In the genomic region with DNA sequence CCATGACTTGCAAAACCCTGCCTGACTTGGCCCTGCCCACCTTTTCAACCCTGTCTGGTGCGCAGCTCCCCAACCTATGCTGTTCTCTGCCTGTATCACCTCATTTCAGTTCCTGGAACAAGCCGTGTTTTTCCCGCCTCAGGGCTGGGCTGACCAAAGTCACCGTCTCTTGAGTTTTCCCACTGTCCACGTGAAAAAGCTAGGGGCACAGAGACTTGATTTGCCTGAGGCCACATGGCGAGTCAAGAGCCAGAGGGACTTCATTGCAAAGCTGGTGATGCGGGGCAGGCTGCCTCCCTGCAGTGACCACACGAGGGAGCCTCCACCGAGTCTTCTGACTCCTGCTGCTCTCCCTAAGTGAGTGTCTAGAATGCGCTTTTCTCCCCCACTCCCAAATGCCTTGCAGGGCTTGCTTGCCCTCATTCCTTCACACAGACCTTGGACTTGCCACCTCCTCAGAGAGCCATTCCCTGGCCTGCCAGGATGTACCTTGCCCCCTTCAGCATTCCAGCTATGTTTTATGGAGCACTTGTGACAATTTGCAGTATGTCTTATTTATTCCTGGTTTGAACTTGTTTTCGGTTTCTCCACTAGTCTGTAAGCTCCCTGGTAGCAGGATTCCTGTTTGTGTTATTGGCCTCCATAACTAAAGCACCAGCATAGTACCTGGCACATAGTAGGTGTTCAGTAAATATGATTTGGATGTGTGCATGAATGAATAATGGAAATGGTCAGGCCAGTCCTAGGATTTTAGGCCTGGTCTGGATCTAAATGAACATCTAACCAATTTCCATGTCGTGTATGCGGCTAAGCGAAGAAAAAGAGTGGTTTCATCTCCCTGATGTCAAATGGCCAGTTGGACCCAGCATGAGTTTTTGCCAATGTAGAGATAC, we compare ENCODE assay signal across 1 cellular context.
TF ChIP-seq lines count a peak whose summit lies in the region.

No MANE protein-coding gene starts in this region.

TF ChIP-seq in HepG2, 621 proteins besides CTCF, POLR2A, EP300 and RAD21 (continued from another document and continues in another):
- TF ChIP-seq, protein P1, sequence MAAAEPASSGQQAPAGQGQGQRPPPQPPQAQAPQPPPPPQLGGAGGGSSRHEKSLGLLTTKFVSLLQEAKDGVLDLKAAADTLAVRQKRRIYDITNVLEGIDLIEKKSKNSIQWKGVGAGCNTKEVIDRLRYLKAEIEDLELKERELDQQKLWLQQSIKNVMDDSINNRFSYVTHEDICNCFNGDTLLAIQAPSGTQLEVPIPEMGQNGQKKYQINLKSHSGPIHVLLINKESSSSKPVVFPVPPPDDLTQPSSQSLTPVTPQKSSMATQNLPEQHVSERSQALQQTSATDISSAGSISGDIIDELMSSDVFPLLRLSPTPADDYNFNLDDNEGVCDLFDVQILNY (CRISPR knock-in tag; conservative IDR thresholded peaks at IDR 0.05) = no peak
- TF ChIP-seq ZNF251 (CRISPR knock-in tag; IDR thresholded peaks at IDR 0.05) (no peak), KLF11 (CRISPR knock-in tag; IDR thresholded peaks at IDR 0.05) (no peak), NCOA1 (CRISPR knock-in tag; IDR thresholded peaks at IDR 0.05) (no peak), TRIM24 (CRISPR knock-in tag; IDR thresholded peaks at IDR 0.05) (peak; percentile 53; the same call in 1 of the 2 replicates), HNRNPUL1 (IDR thresholded peaks at IDR 0.05; ENCODE audit: low read depth, low read length) (no peak), ZNF335 (CRISPR knock-in tag; IDR thresholded peaks at IDR 0.05) (0 out of 2 replicates have a peak, but pooled peaks have one; percentile 44), HES4 (CRISPR knock-in tag; IDR thresholded peaks at IDR 0.05; ENCODE audit: borderline replicate concordance) (peak; percentile 68; the same call in 1 of the 2 replicates), HNRNPL (IDR thresholded peaks at IDR 0.05; ENCODE audit: low read depth, low read length) (no peak), RBAK (CRISPR knock-in tag; IDR thresholded peaks at IDR 0.05) (no peak), SRF (IDR thresholded peaks at IDR 0.05; ENCODE audit: low read depth, low read length) (no peak), ZBTB7B (CRISPR knock-in tag; IDR thresholded peaks at IDR 0.05) (no peak), ZNF296 (CRISPR knock-in tag; conservative IDR thresholded peaks at IDR 0.05) (no peak), HMGA1 (CRISPR knock-in tag; conservative IDR thresholded peaks at IDR 0.05) (no peak), TBX2 (CRISPR knock-in tag; IDR thresholded peaks at IDR 0.05; ENCODE audit: borderline replicate concordance) (peak; percentile 44; the same call in 1 of the 2 replicates), KLF15 (CRISPR knock-in tag; IDR thresholded peaks at IDR 0.05; ENCODE audit: borderline replicate concordance) (no peak), PHB2 (IDR thresholded peaks at IDR 0.05; ENCODE audit: partially characterized antibody) (no peak), YEATS2 (CRISPR knock-in tag; IDR thresholded peaks at IDR 0.05; ENCODE audit: borderline replicate concordance) (0 out of 2 replicates have a peak, but pooled peaks have one; percentile 17), GPN1 (CRISPR knock-in tag; IDR thresholded peaks at IDR 0.05; ENCODE audit: borderline replicate concordance) (no peak), SAP130 (CRISPR knock-in tag; IDR thresholded peaks at IDR 0.05; ENCODE audit: low read depth) (peak; percentile 69; the same call in 1 of the 2 replicates), ARNT2 (CRISPR knock-in tag; IDR thresholded peaks at IDR 0.05; ENCODE audit: low read depth) (no peak), JUNB (CRISPR knock-in tag; IDR thresholded peaks at IDR 0.05; ENCODE audit: borderline replicate concordance) (no peak), SOX6 (IDR thresholded peaks at IDR 0.05) (no peak), SOX6 (CRISPR knock-in tag; IDR thresholded peaks at IDR 0.05) (no peak; the same call in 1 of the 2 replicates), SAFB2 (CRISPR knock-in tag; IDR thresholded peaks at IDR 0.05; ENCODE audit: borderline replicate concordance, low read depth) (no peak)
- TF ChIP-seq, protein P2, sequence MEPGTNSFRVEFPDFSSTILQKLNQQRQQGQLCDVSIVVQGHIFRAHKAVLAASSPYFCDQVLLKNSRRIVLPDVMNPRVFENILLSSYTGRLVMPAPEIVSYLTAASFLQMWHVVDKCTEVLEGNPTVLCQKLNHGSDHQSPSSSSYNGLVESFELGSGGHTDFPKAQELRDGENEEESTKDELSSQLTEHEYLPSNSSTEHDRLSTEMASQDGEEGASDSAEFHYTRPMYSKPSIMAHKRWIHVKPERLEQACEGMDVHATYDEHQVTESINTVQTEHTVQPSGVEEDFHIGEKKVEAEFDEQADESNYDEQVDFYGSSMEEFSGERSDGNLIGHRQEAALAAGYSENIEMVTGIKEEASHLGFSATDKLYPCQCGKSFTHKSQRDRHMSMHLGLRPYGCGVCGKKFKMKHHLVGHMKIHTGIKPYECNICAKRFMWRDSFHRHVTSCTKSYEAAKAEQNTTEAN (CRISPR knock-in tag; conservative IDR thresholded peaks at IDR 0.05) = no peak
- TF ChIP-seq, protein P3, sequence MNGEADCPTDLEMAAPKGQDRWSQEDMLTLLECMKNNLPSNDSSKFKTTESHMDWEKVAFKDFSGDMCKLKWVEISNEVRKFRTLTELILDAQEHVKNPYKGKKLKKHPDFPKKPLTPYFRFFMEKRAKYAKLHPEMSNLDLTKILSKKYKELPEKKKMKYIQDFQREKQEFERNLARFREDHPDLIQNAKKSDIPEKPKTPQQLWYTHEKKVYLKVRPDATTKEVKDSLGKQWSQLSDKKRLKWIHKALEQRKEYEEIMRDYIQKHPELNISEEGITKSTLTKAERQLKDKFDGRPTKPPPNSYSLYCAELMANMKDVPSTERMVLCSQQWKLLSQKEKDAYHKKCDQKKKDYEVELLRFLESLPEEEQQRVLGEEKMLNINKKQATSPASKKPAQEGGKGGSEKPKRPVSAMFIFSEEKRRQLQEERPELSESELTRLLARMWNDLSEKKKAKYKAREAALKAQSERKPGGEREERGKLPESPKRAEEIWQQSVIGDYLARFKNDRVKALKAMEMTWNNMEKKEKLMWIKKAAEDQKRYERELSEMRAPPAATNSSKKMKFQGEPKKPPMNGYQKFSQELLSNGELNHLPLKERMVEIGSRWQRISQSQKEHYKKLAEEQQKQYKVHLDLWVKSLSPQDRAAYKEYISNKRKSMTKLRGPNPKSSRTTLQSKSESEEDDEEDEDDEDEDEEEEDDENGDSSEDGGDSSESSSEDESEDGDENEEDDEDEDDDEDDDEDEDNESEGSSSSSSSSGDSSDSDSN (CRISPR knock-in tag; IDR thresholded peaks at IDR 0.05) = peak; percentile 67
- TF ChIP-seq, protein P4, sequence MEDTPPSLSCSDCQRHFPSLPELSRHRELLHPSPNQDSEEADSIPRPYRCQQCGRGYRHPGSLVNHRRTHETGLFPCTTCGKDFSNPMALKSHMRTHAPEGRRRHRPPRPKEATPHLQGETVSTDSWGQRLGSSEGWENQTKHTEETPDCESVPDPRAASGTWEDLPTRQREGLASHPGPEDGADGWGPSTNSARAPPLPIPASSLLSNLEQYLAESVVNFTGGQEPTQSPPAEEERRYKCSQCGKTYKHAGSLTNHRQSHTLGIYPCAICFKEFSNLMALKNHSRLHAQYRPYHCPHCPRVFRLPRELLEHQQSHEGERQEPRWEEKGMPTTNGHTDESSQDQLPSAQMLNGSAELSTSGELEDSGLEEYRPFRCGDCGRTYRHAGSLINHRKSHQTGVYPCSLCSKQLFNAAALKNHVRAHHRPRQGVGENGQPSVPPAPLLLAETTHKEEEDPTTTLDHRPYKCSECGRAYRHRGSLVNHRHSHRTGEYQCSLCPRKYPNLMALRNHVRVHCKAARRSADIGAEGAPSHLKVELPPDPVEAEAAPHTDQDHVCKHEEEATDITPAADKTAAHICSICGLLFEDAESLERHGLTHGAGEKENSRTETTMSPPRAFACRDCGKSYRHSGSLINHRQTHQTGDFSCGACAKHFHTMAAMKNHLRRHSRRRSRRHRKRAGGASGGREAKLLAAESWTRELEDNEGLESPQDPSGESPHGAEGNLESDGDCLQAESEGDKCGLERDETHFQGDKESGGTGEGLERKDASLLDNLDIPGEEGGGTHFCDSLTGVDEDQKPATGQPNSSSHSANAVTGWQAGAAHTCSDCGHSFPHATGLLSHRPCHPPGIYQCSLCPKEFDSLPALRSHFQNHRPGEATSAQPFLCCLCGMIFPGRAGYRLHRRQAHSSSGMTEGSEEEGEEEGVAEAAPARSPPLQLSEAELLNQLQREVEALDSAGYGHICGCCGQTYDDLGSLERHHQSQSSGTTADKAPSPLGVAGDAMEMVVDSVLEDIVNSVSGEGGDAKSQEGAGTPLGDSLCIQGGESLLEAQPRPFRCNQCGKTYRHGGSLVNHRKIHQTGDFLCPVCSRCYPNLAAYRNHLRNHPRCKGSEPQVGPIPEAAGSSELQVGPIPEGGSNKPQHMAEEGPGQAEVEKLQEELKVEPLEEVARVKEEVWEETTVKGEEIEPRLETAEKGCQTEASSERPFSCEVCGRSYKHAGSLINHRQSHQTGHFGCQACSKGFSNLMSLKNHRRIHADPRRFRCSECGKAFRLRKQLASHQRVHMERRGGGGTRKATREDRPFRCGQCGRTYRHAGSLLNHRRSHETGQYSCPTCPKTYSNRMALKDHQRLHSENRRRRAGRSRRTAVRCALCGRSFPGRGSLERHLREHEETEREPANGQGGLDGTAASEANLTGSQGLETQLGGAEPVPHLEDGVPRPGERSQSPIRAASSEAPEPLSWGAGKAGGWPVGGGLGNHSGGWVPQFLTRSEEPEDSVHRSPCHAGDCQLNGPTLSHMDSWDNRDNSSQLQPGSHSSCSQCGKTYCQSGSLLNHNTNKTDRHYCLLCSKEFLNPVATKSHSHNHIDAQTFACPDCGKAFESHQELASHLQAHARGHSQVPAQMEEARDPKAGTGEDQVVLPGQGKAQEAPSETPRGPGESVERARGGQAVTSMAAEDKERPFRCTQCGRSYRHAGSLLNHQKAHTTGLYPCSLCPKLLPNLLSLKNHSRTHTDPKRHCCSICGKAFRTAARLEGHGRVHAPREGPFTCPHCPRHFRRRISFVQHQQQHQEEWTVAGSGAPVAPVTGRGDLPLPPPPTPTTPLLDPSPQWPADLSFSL (CRISPR knock-in tag; IDR thresholded peaks at IDR 0.05) = peak; percentile 70
- TF ChIP-seq, protein P5, sequence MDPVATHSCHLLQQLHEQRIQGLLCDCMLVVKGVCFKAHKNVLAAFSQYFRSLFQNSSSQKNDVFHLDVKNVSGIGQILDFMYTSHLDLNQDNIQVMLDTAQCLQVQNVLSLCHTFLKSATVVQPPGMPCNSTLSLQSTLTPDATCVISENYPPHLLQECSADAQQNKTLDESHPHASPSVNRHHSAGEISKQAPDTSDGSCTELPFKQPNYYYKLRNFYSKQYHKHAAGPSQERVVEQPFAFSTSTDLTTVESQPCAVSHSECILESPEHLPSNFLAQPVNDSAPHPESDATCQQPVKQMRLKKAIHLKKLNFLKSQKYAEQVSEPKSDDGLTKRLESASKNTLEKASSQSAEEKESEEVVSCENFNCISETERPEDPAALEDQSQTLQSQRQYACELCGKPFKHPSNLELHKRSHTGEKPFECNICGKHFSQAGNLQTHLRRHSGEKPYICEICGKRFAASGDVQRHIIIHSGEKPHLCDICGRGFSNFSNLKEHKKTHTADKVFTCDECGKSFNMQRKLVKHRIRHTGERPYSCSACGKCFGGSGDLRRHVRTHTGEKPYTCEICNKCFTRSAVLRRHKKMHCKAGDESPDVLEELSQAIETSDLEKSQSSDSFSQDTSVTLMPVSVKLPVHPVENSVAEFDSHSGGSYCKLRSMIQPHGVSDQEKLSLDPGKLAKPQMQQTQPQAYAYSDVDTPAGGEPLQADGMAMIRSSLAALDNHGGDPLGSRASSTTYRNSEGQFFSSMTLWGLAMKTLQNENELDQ (CRISPR knock-in tag; IDR thresholded peaks at IDR 0.05; ENCODE audit: borderline replicate concordance) = no peak
- TF ChIP-seq, protein P6, sequence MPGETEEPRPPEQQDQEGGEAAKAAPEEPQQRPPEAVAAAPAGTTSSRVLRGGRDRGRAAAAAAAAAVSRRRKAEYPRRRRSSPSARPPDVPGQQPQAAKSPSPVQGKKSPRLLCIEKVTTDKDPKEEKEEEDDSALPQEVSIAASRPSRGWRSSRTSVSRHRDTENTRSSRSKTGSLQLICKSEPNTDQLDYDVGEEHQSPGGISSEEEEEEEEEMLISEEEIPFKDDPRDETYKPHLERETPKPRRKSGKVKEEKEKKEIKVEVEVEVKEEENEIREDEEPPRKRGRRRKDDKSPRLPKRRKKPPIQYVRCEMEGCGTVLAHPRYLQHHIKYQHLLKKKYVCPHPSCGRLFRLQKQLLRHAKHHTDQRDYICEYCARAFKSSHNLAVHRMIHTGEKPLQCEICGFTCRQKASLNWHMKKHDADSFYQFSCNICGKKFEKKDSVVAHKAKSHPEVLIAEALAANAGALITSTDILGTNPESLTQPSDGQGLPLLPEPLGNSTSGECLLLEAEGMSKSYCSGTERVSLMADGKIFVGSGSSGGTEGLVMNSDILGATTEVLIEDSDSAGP (CRISPR knock-in tag; IDR thresholded peaks at IDR 0.05; ENCODE audit: borderline replicate concordance) = peak; percentile 79; the same call in 1 of the 2 replicates
- TF ChIP-seq, protein P7, sequence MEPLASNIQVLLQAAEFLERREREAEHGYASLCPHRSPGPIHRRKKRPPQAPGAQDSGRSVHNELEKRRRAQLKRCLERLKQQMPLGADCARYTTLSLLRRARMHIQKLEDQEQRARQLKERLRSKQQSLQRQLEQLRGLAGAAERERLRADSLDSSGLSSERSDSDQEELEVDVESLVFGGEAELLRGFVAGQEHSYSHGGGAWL (CRISPR knock-in tag; IDR thresholded peaks at IDR 0.05) = 0 out of 2 replicates have a peak, but pooled peaks have one; percentile 28
- TF ChIP-seq, protein P8, sequence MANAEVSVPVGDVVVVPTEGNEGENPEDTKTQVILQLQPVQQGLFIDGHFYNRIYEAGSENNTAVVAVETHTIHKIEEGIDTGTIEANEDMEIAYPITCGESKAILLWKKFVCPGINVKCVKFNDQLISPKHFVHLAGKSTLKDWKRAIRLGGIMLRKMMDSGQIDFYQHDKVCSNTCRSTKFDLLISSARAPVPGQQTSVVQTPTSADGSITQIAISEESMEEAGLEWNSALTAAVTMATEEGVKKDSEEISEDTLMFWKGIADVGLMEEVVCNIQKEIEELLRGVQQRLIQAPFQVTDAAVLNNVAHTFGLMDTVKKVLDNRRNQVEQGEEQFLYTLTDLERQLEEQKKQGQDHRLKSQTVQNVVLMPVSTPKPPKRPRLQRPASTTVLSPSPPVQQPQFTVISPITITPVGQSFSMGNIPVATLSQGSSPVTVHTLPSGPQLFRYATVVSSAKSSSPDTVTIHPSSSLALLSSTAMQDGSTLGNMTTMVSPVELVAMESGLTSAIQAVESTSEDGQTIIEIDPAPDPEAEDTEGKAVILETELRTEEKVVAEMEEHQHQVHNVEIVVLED (CRISPR knock-in tag; IDR thresholded peaks at IDR 0.05; ENCODE audit: borderline replicate concordance) = peak; percentile 15; the same call in 1 of the 2 replicates
- TF ChIP-seq, protein P9, sequence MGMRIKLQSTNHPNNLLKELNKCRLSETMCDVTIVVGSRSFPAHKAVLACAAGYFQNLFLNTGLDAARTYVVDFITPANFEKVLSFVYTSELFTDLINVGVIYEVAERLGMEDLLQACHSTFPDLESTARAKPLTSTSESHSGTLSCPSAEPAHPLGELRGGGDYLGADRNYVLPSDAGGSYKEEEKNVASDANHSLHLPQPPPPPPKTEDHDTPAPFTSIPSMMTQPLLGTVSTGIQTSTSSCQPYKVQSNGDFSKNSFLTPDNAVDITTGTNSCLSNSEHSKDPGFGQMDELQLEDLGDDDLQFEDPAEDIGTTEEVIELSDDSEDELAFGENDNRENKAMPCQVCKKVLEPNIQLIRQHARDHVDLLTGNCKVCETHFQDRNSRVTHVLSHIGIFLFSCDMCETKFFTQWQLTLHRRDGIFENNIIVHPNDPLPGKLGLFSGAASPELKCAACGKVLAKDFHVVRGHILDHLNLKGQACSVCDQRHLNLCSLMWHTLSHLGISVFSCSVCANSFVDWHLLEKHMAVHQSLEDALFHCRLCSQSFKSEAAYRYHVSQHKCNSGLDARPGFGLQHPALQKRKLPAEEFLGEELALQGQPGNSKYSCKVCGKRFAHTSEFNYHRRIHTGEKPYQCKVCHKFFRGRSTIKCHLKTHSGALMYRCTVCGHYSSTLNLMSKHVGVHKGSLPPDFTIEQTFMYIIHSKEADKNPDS (CRISPR knock-in tag; IDR thresholded peaks at IDR 0.05) = no peak
